Comparison of ENCODE assay signal across 18 cellular contexts in genomic region chr5:139954022-139954421, GRCh38.
DNase-seq lines count a peak whose midpoint lies in the region; ATAC-seq, FAIRE-seq and TF ChIP-seq lines count a peak whose summit lies in the region.
"Had no signal": no experiment of that assay in that cellular context is flagged by ENCODE, and none has a peak within 500 bp of the region (broad histone marks: within the 10 kb centered on the region; RNA-seq: fewer than 3 reads in every experiment).

No MANE protein-coding gene starts in this region.

- WGBS in HepG2 (ENCODE audit: low lambda C conversion rate): 8% methylated on average over 5 of the region's 7 CpGs
- WGBS in right lobe of liver (ENCODE audit: insufficient coverage, low coverage, low lambda C conversion rate, missing lambda C conversion rate): 48% methylated on average over 2 of the region's 7 CpGs

- no peaks in the 10 kb centered on the region for H3K79me2 ChIP-seq in HepG2 (ENCODE audit: insufficient read depth, low read length)

- no peak for TF ChIP-seq POLR2A in HepG2 (IDR thresholded peaks at IDR 0.05; ENCODE audit: insufficient read depth in 1 of 2, low read depth in 2 of 2, low read length in 2 of 2)
- no peak for TF ChIP-seq POLR2A in right lobe of liver (IDR thresholded peaks at IDR 0.05)

- H3K4me3 Mint-ChIP-seq in osteocyte (ENCODE audit: unreplicated experiment): no peak overlapping the region
- H3K4me3 Mint-ChIP-seq: CD14-positive monocyte; CD8-positive, alpha-beta T cell had no signal

- H4K20me1 ChIP-seq in HepG2 (ENCODE audit: insufficient read depth, low read length): no peaks in the 10 kb centered on the region

- no peak for TF ChIP-seq EP300 in HepG2 (IDR thresholded peaks at IDR 0.05; ENCODE audit: low read depth in 2 of 2, low read length in 2 of 2)
- no peak for TF ChIP-seq EP300 in HepG2 (CRISPR knock-in tag; IDR thresholded peaks at IDR 0.05; ENCODE audit: borderline replicate concordance)

- no peak overlapping the region for H3K9ac ChIP-seq in HepG2 (ENCODE audit: insufficient read depth, low read depth, low read length)

- H3K4me2 ChIP-seq in HepG2 (ENCODE audit: low read depth, low read length): no peak overlapping the region
- H3K4me2 ChIP-seq: A549 had no signal

- H2AFZ ChIP-seq in HepG2 (ENCODE audit: low read length): no peak overlapping the region

- H3K9me3 Mint-ChIP-seq in osteocyte (ENCODE audit: unreplicated experiment): no peaks in the 10 kb centered on the region
- H3K9me3 Mint-ChIP-seq: CD8-positive, alpha-beta T cell had no signal

- no peak overlapping the region for H3K27ac Mint-ChIP-seq in osteocyte (ENCODE audit: unreplicated experiment)
- H3K27ac Mint-ChIP-seq: CD14-positive monocyte; CD8-positive, alpha-beta T cell had no signal

- no peaks in the 10 kb centered on the region for H3K4me1 Mint-ChIP-seq in osteocyte (ENCODE audit: unreplicated experiment)

- no peaks in the 10 kb centered on the region for H3K9me3 ChIP-seq in HepG2 (ENCODE audit: low read length)
- H3K9me3 ChIP-seq in right lobe of liver: no peaks in the 10 kb centered on the region
- H3K9me3 ChIP-seq: A549 had no signal

- POLR2A ChIA-PET in HepG2 (lab: Yijun Ruan, JAX): no interaction called here

- no peaks in the 10 kb centered on the region for H3K4me1 ChIP-seq in HepG2 (ENCODE audit: insufficient read depth, low read length)
- H3K4me1 ChIP-seq in right lobe of liver: no peaks in the 10 kb centered on the region
- H3K4me1 ChIP-seq: A549 had no signal

- DNase-seq in HepG2 (ENCODE audit: low spot score) (no peak), right lobe of liver (no peak), H7 (peak; percentile 22), osteocyte (ENCODE audit: extremely low spot score, unreplicated experiment) (peak; percentile 71), GM19240 (ENCODE audit: insufficient read length, low spot score) (no peak)
- DNase-seq: COR-L47, DMS153, DND-41, GDM1 had no signal

- BruUV-seq in HepG2 (replicated peaks; lab: Mats Ljungman, UMichigan): no TSS peak

- TF ChIP-seq CTCF in HepG2 (CRISPR knock-in tag; IDR thresholded peaks at IDR 0.05) (no peak), right lobe of liver (IDR thresholded peaks at IDR 0.05) (no peak), osteocyte (IDR thresholded peaks at IDR 0.05) (no peak)

- no peak for TF ChIP-seq RAD21 in HepG2 (CRISPR knock-in tag; IDR thresholded peaks at IDR 0.05)

- H3K27ac ChIP-seq in HepG2 (ENCODE audit: extremely low read length, insufficient read depth, low read length): no peak overlapping the region
- no peak overlapping the region for H3K27ac ChIP-seq in right lobe of liver
- H3K27ac ChIP-seq: A549, HL-60 had no signal

- CTCF ChIA-PET in HepG2 (lab: Yijun Ruan, JAX; ENCODE audit: low intra/inter-chr PET ratio, low total read pairs): no interaction called here

- ATAC-seq in HepG2: peak; percentile 75
- no peak for ATAC-seq in right lobe of liver
- no peak for ATAC-seq in GM19324 (IDR thresholded peaks at IDR 0.05; ENCODE audit: low FRiP score, unreplicated experiment)
- no peak for ATAC-seq in GM19395 (IDR thresholded peaks at IDR 0.05; ENCODE audit: unreplicated experiment)
- ATAC-seq: A549; CD8-positive, alpha-beta T cell; K562 had no signal

- in situ Hi-C loops in HepG2 (cut with HindIII; ENCODE audit: extremely low pct_ligation_motif_present, low pct_unique_long_range_greater_than_20kb): loop anchor here (25.0 kb wide), 1 partner anchor 317 kb away; the partner anchor contains the start of gene CXXC5

- no peaks in the 10 kb centered on the region for H3K36me3 ChIP-seq in HepG2 (replicated peaks in 1 of 2; ENCODE audit: control insufficient read depth in 1 of 2, insufficient read depth in 2 of 2, low read length in 2 of 2)
- no peaks in the 10 kb centered on the region for H3K36me3 ChIP-seq in right lobe of liver
- H3K36me3 ChIP-seq in H7 (replicated peaks; ENCODE audit: control insufficient read depth, insufficient read depth, low read length): no peaks in the 10 kb centered on the region

- intact Hi-C loops in HepG2 (cut with micrococcal nuclease; ENCODE audit: unreplicated experiment) (no loop called here), right lobe of liver (cut with DNase I) (no loop called here)

- no peak overlapping the region for H3K4me3 ChIP-seq in HepG2 (replicated peaks in 1 of 3; ENCODE audit: insufficient read depth in 1 of 3, low read depth in 2 of 3, low read length in 3 of 3)
- no peak overlapping the region for H3K4me3 ChIP-seq in right lobe of liver
- H3K4me3 ChIP-seq in H7 (ENCODE audit: insufficient read depth, low read depth, low read length): no peak overlapping the region
- H3K4me3 ChIP-seq: A549, K562 had no signal

- no peaks in the 10 kb centered on the region for H3K36me3 Mint-ChIP-seq in osteocyte (ENCODE audit: unreplicated experiment)
- H3K36me3 Mint-ChIP-seq: CD14-positive monocyte; CD8-positive, alpha-beta T cell had no signal

- no peak for FAIRE-seq in HepG2 (lab: Jason Lieb, UNC)
- FAIRE-seq: A549, D721Med, H54, K562 had no signal

- peaks cover 53% of the 10 kb centered on the region for H3K27me3 Mint-ChIP-seq in osteocyte (ENCODE audit: unreplicated experiment)

- H3K27me3 ChIP-seq in HepG2 (ENCODE audit: control insufficient read depth in 1 of 2, insufficient read depth in 2 of 2, low read length in 2 of 2) (peaks cover 2 to 27% of the 10 kb centered on the region in 2 experiments; a peak in 4 of 5 replicates), right lobe of liver (no peaks in the 10 kb centered on the region), H7 (ENCODE audit: control insufficient read depth, insufficient read depth, low read length) (0 out of 2 replicates have a peak, but pooled peaks cover 4% of the 10 kb centered on the region)

TF ChIP-seq in HepG2, 621 proteins besides CTCF, POLR2A, EP300 and RAD21 (continues in another document):
- no peak for TF ChIP-seq ZC3H13 (CRISPR knock-in tag; IDR thresholded peaks at IDR 0.05)
- no peak for TF ChIP-seq DMTF1 (CRISPR knock-in tag; IDR thresholded peaks at IDR 0.05)
- TF ChIP-seq NCOR1 (IDR thresholded peaks at IDR 0.05; ENCODE audit: borderline replicate concordance, low read length): no peak
- TF ChIP-seq, protein P1, sequence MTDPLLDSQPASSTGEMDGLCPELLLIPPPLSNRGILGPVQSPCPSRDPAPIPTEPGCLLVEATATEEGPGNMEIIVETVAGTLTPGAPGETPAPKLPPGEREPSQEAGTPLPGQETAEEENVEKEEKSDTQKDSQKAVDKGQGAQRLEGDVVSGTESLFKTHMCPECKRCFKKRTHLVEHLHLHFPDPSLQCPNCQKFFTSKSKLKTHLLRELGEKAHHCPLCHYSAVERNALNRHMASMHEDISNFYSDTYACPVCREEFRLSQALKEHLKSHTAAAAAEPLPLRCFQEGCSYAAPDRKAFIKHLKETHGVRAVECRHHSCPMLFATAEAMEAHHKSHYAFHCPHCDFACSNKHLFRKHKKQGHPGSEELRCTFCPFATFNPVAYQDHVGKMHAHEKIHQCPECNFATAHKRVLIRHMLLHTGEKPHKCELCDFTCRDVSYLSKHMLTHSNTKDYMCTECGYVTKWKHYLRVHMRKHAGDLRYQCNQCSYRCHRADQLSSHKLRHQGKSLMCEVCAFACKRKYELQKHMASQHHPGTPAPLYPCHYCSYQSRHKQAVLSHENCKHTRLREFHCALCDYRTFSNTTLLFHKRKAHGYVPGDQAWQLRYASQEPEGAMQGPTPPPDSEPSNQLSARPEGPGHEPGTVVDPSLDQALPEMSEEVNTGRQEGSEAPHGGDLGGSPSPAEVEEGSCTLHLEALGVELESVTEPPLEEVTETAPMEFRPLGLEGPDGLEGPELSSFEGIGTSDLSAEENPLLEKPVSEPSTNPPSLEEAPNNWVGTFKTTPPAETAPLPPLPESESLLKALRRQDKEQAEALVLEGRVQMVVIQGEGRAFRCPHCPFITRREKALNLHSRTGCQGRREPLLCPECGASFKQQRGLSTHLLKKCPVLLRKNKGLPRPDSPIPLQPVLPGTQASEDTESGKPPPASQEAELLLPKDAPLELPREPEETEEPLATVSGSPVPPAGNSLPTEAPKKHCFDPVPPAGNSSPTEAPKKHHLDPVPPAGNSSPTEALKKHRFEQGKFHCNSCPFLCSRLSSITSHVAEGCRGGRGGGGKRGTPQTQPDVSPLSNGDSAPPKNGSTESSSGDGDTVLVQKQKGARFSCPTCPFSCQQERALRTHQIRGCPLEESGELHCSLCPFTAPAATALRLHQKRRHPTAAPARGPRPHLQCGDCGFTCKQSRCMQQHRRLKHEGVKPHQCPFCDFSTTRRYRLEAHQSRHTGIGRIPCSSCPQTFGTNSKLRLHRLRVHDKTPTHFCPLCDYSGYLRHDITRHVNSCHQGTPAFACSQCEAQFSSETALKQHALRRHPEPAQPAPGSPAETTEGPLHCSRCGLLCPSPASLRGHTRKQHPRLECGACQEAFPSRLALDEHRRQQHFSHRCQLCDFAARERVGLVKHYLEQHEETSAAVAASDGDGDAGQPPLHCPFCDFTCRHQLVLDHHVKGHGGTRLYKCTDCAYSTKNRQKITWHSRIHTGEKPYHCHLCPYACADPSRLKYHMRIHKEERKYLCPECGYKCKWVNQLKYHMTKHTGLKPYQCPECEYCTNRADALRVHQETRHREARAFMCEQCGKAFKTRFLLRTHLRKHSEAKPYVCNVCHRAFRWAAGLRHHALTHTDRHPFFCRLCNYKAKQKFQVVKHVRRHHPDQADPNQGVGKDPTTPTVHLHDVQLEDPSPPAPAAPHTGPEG (CRISPR knock-in tag; IDR thresholded peaks at IDR 0.05): no peak
- TF ChIP-seq, protein P2, sequence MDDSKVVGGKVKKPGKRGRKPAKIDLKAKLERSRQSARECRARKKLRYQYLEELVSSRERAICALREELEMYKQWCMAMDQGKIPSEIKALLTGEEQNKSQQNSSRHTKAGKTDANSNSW (CRISPR knock-in tag; IDR thresholded peaks at IDR 0.05; ENCODE audit: borderline replicate concordance): no peak
- TF ChIP-seq KDM5B (CRISPR knock-in tag; IDR thresholded peaks at IDR 0.05; ENCODE audit: borderline replicate concordance): no peak
- no peak for TF ChIP-seq ZBTB38 (CRISPR knock-in tag; IDR thresholded peaks at IDR 0.05)

Comparison
In these comparisons a context has a peak if more than half of its experiments do, and no peak if none do; other contexts are left out.
1. DNase-seq: peak in H7 (single experiment) and osteocyte (single experiment); none in HepG2 (single experiment), right lobe of liver (0 of 3) and GM19240 (single experiment).